Comparison of ENCODE assay signal across 20 cellular contexts in genomic region chr10:3769511-3769910, GRCh38.
"Had no signal": no experiment of that assay in that cellular context is flagged by ENCODE, and none has a peak within 500 bp of the region (broad histone marks: within the 10 kb centered on the region; RNA-seq: fewer than 3 reads in every experiment).

No MANE protein-coding gene starts in this region.

- H3K4me3 ChIP-seq: cardiac muscle cell, dorsolateral prefrontal cortex, lower lobe of right lung, thoracic aorta had no signal

- H3K4me1 Mint-ChIP-seq: nephron had no signal

- H3K36me3 ChIP-seq: cardiac muscle cell, thoracic aorta, WERI-Rb-1 had no signal

- H3K4me3 Mint-ChIP-seq: activated naive CD8-positive, alpha-beta T cell treated with anti-CD3 and anti-CD28 coated beads for 36 hours; activated T-helper 1 cell treated with anti-CD3 and anti-CD28 coated beads, Interleukin-12 subunit alpha, Interleukin-12 subunit beta, Interleukin-2, Interleukin-4 antibody, amounts not matched to agents 30 ng/mL and 10 ng/mL and 1 ng/mL, durations not matched to agents 14 hours and 24 hours and 36 hours; endodermal cell; nephron; stimulated activated naive B cell treated with anti-CD40 and anti-IgM and Interleukin-4, amounts not matched to agents 10 μg/mL and 1 μg/mL and 100 μg/mL, for 72 hours had no signal

- ATAC-seq: foreskin keratinocyte; left cardiac atrium; lower lobe of right lung; sciatic nerve; stimulated activated naive B cell treated with anti-CD40 and anti-IgM and Interleukin-4, amounts not matched to agents 10 μg/mL and 1 μg/mL and 100 μg/mL, for 72 hours had no signal

- H3K9me3 Mint-ChIP-seq: activated naive CD8-positive, alpha-beta T cell treated with anti-CD3 and anti-CD28 coated beads for 36 hours; activated T-helper 1 cell treated with anti-CD3 and anti-CD28 coated beads, Interleukin-12 subunit alpha, Interleukin-12 subunit beta, Interleukin-2, Interleukin-4 antibody, amounts not matched to agents 30 ng/mL and 10 ng/mL and 1 ng/mL, durations not matched to agents 14 hours and 24 hours and 36 hours; endodermal cell; stimulated activated naive B cell treated with anti-CD40 and anti-IgM and Interleukin-4, amounts not matched to agents 10 μg/mL and 1 μg/mL and 100 μg/mL, for 72 hours had no signal

- H3K27me3 Mint-ChIP-seq: activated naive CD8-positive, alpha-beta T cell treated with anti-CD3 and anti-CD28 coated beads for 36 hours; stimulated activated naive B cell treated with anti-CD40 and anti-IgM and Interleukin-4, amounts not matched to agents 10 μg/mL and 1 μg/mL and 100 μg/mL, for 72 hours had no signal

- H3K27me3 ChIP-seq: dorsolateral prefrontal cortex, foreskin keratinocyte had no signal

- H3K9me3 ChIP-seq: lower lobe of right lung, thoracic aorta had no signal

- H3K27ac ChIP-seq: cardiac muscle cell, dorsolateral prefrontal cortex, epithelial cell of prostate, thoracic aorta, WERI-Rb-1 had no signal

- DNase-seq: activated CD4-positive, alpha-beta T cell treated with anti-CD3 and anti-CD28 coated beads for 1 hour; activated naive CD8-positive, alpha-beta T cell treated with anti-CD3 and anti-CD28 coated beads for 36 hours; amygdala; dorsolateral prefrontal cortex; endodermal cell; foreskin keratinocyte; glutamatergic neuron; hippocampal formation; left cardiac atrium; lower lobe of right lung; nucleus accumbens; stimulated activated naive B cell treated with anti-CD40 and anti-IgM and Interleukin-4, amounts not matched to agents 10 μg/mL and 1 μg/mL and 100 μg/mL, for 72 hours; T-helper 2 cell; WERI-Rb-1 had no signal

- H3K27ac Mint-ChIP-seq: activated naive CD8-positive, alpha-beta T cell treated with anti-CD3 and anti-CD28 coated beads for 36 hours; activated T-helper 1 cell treated with anti-CD3 and anti-CD28 coated beads, Interleukin-12 subunit alpha, Interleukin-12 subunit beta, Interleukin-2, Interleukin-4 antibody, amounts not matched to agents 30 ng/mL and 10 ng/mL and 1 ng/mL, durations not matched to agents 14 hours and 24 hours and 36 hours; endodermal cell; nephron; stimulated activated naive B cell treated with anti-CD40 and anti-IgM and Interleukin-4, amounts not matched to agents 10 μg/mL and 1 μg/mL and 100 μg/mL, for 72 hours had no signal
